In genomic region chr17:7177210-7177953, GRCh38 we compare ENCODE assay signal across 8 cellular contexts. TPM values are rescaled to one million over a fixed set of nuclear protein-coding genes. Genes with fewer than 3 reads are reported as not detected.
A peak's percentile ranks its signal among the peaks of the same experiment; 100 is the strongest.
DNase-seq lines count a peak whose midpoint lies in the region; ATAC-seq and TF ChIP-seq lines count a peak whose summit lies in the region.

No MANE protein-coding gene starts in this region.

- ATAC-seq in T-helper 17 cell: peak; percentile 84
- peak; percentile 77 for ATAC-seq in right cardiac atrium
- no peak for ATAC-seq in HG02588 (IDR thresholded peaks at IDR 0.05; ENCODE audit: unreplicated experiment)

- TF ChIP-seq CTCF in MM.1S (IDR thresholded peaks at IDR 0.05; ENCODE audit: low read length): peak; percentile 86

- H3K4me3 ChIP-seq in MM.1S (ENCODE audit: low read length) (no peak overlapping the region), right cardiac atrium (ENCODE audit: low read length) (peak overlapping the region; percentile 29)

- H3K27me3 ChIP-seq in MM.1S (replicated peaks; ENCODE audit: insufficient read depth, low read length) (peaks cover 63% of the 10 kb centered on the region), right cardiac atrium (ENCODE audit: control insufficient read depth, insufficient read depth) (no peaks in the 10 kb centered on the region)

- H2AFZ ChIP-seq in MM.1S (ENCODE audit: low read length): no peak overlapping the region

- H3K9ac ChIP-seq in MM.1S (ENCODE audit: low read length): no peak overlapping the region

- H3K9me3 ChIP-seq in MM.1S (replicated peaks; ENCODE audit: insufficient read depth, low read length) (no peaks in the 10 kb centered on the region), T-helper 17 cell (ENCODE audit: control insufficient read depth, low read length, poor library complexity, severe bottlenecking) (no peaks in the 10 kb centered on the region), right cardiac atrium (ENCODE audit: control insufficient read depth, low read length) (no peaks in the 10 kb centered on the region)

- 3% methylated on average over 31 of the region's 31 CpGs for WGBS in right cardiac atrium

- H3K9me2 ChIP-seq in MM.1S (replicated peaks; ENCODE audit: insufficient read depth, low read length): no peaks in the 10 kb centered on the region

- no peaks in the 10 kb centered on the region for H3K36me3 ChIP-seq in MM.1S (replicated peaks; ENCODE audit: insufficient read depth, low read length)

- H3K4me1 Mint-ChIP-seq in T-helper 17 cell: peaks cover 9% of the 10 kb centered on the region

- H3K4me1 ChIP-seq in MM.1S (ENCODE audit: low read length) (0 out of 2 replicates have a peak, but pooled peaks cover 2% of the 10 kb centered on the region), right cardiac atrium (ENCODE audit: control insufficient read depth, insufficient read depth, low read length) (no peaks in the 10 kb centered on the region)

- intact Hi-C loops in right cardiac atrium (cut with DNase I): loop anchor here in 2 of 4 donors (5.0 kb wide), 2 partner anchors 125 to 130 kb away; no protein-coding TSS in a partner anchor

- H3K4me2 ChIP-seq in MM.1S (ENCODE audit: low read depth, low read length): peak overlapping the region; percentile 38; the same call in 1 of the 2 replicates

- H3K27ac Mint-ChIP-seq in T-helper 17 cell: no peak overlapping the region

- no peaks in the 10 kb centered on the region for H4K20me1 ChIP-seq in MM.1S (ENCODE audit: insufficient read depth, low read length)

- H3K36me3 Mint-ChIP-seq in T-helper 17 cell (ENCODE audit: low read depth): no peaks in the 10 kb centered on the region

- peak; percentile 72 for DNase-seq in EH (ENCODE audit: low read depth)
- peak; percentile 46 for DNase-seq in MM.1S
- peak; percentile 44 to 60 (median 52) for DNase-seq in T-helper 17 cell
- peak; percentile 59 to 83 (median 81) for DNase-seq in right cardiac atrium
- DNase-seq in putamen (ENCODE audit: low spot score): peak; percentile 48
- peak; percentile 67 for DNase-seq in ureter (ENCODE audit: low spot score)

- H3K4me3 Mint-ChIP-seq in T-helper 17 cell: peak overlapping the region; percentile 80

- H3K27ac ChIP-seq in MM.1S (ENCODE audit: low read length) (no peak overlapping the region), angular gyrus (ENCODE audit: low read depth, low read length) (peak overlapping the region; percentile 2), right cardiac atrium (ENCODE audit: low read length) (no peak overlapping the region)

- peaks cover 11% of the 10 kb centered on the region for H3K27me3 Mint-ChIP-seq in T-helper 17 cell

- no peaks in the 10 kb centered on the region for H3K79me2 ChIP-seq in MM.1S (ENCODE audit: low read length)

- H3F3A ChIP-seq in MM.1S (ENCODE audit: insufficient read depth, low read length): no peaks in the 10 kb centered on the region

RNA-seq across cellular contexts. Expression of gene ASGR1, which starts 1.8 kb away (rescaled TPM):
- total RNA-seq in T-helper 17 cell (under 1 TPM; 0.42 to 0.92 TPM), right cardiac atrium (under 1 TPM; 0.35 to 0.86 (median 0.63) TPM), ureter (2.6 TPM)
- 0.57 TPM for polyA plus RNA-seq in right cardiac atrium

RNA-seq across cellular contexts. Expression of gene DLG4, which starts 42.3 kb away (rescaled TPM):
- total RNA-seq in T-helper 17 cell: 10 to 100 TPM in 1 of 2 donors, 1 to 10 TPM in 1; 9.8 to 16.1 TPM
- total RNA-seq in right cardiac atrium: 10 to 100 TPM; 28.7 to 36.2 (median 31.5) TPM
- 23.3 TPM for polyA plus RNA-seq in right cardiac atrium
- 26.8 TPM for total RNA-seq in ureter

RNA-seq across cellular contexts. Expression of gene ACADVL, which starts 42.4 kb away (rescaled TPM):
- total RNA-seq in T-helper 17 cell (100 to 1,000 TPM; 268 to 279 TPM), right cardiac atrium (1,000 to 10,000 TPM in 3 of 4 donors, 100 to 1,000 TPM in 1; 896 to 1,154 (median 1,049) TPM), ureter (855 TPM)
- polyA plus RNA-seq in right cardiac atrium: 1,142 TPM

RNA-seq across cellular contexts. Expression of gene DVL2, which starts 56.9 kb away (rescaled TPM):
- total RNA-seq in T-helper 17 cell: 10 to 100 TPM; 37.0 to 46.9 TPM
- total RNA-seq in right cardiac atrium: 10 to 100 TPM; 20.0 to 26.1 (median 23.4) TPM
- 14.6 TPM for polyA plus RNA-seq in right cardiac atrium
- total RNA-seq in ureter: 38.4 TPM
